ENCODE assay signal across 21 cellular contexts in genomic region chr1:18583326-18583941, GRCh38. TPM values are rescaled to one million over a fixed set of nuclear protein-coding genes. Genes with fewer than 3 reads are reported as not detected.
A peak's percentile ranks its signal among the peaks of the same experiment; 100 is the strongest.
DNase-seq lines count a peak whose midpoint lies in the region; ATAC-seq and TF ChIP-seq lines count a peak whose summit lies in the region.
"Had no signal": no experiment of that assay in that cellular context is flagged by ENCODE, and none has a peak within 500 bp of the region (broad histone marks: within the 10 kb centered on the region; RNA-seq: fewer than 3 reads in every experiment).

No MANE protein-coding gene starts in this region.

- peaks cover 22% of the 10 kb centered on the region for H3K4me1 ChIP-seq in Karpas-422 (ENCODE audit: low read length)
- no peaks in the 10 kb centered on the region for H3K4me1 ChIP-seq in colonic mucosa
- no peaks in the 10 kb centered on the region for H3K4me1 ChIP-seq in mucosa of descending colon (ENCODE audit: low read depth)
- H3K4me1 ChIP-seq in upper lobe of left lung = no peaks in the 10 kb centered on the region
- H3K4me1 ChIP-seq in smooth muscle cell (ENCODE audit: low read depth) = no peaks in the 10 kb centered on the region
- H3K4me1 ChIP-seq: Caco-2 had no signal

- ATAC-seq in mucosa of descending colon = peak; percentile 15
- ATAC-seq in upper lobe of left lung (ENCODE audit: low FRiP score in 2 of 2) = peak; percentile 30 to 62
- ATAC-seq in activated CD4-positive, CD25-positive, alpha-beta regulatory T cell treated with anti-CD3 and anti-CD28 coated beads, Interleukin-2, amount 50 U/mL, for 24 hours = no peak
- ATAC-seq: HCT116 had no signal

- H3K4me3 ChIP-seq in Karpas-422 (ENCODE audit: low read length) = no peak overlapping the region
- H3K4me3 ChIP-seq in colonic mucosa = no peak overlapping the region
- H3K4me3 ChIP-seq in mucosa of descending colon = no peak overlapping the region
- no peak overlapping the region for H3K4me3 ChIP-seq in upper lobe of left lung
- no peak overlapping the region for H3K4me3 ChIP-seq in smooth muscle cell

- H3K4me2 ChIP-seq in Karpas-422 (ENCODE audit: low read depth, low read length, poor library complexity, severe bottlenecking) (peak overlapping the region; percentile 41), smooth muscle cell (no peak overlapping the region)

- TF ChIP-seq CTCF in colonic mucosa (IDR thresholded peaks at IDR 0.05) (no peak), mucosa of descending colon (IDR thresholded peaks at IDR 0.05) (no peak), upper lobe of left lung (IDR thresholded peaks at IDR 0.05) (no peak), smooth muscle cell (IDR thresholded peaks at IDR 0.05; ENCODE audit: borderline replicate concordance, insufficient read depth, poor library complexity, severe bottlenecking) (no peak)

- TF ChIP-seq POLR2A in upper lobe of left lung (IDR thresholded peaks at IDR 0.05) = no peak

- H3F3A ChIP-seq in smooth muscle cell (ENCODE audit: low read depth) = no peaks in the 10 kb centered on the region

- H3K36me3 ChIP-seq in Karpas-422 (ENCODE audit: insufficient read depth, low read length) (no peaks in the 10 kb centered on the region), colonic mucosa (no peaks in the 10 kb centered on the region), mucosa of descending colon (ENCODE audit: low read depth) (no peaks in the 10 kb centered on the region), upper lobe of left lung (no peaks in the 10 kb centered on the region), smooth muscle cell (ENCODE audit: low read depth) (no peaks in the 10 kb centered on the region)

- no peaks in the 10 kb centered on the region for H3K9me3 ChIP-seq in Karpas-422 (ENCODE audit: low read length)
- H3K9me3 ChIP-seq in colonic mucosa = no peaks in the 10 kb centered on the region
- no peaks in the 10 kb centered on the region for H3K9me3 ChIP-seq in mucosa of descending colon
- no peaks in the 10 kb centered on the region for H3K9me3 ChIP-seq in upper lobe of left lung
- no peaks in the 10 kb centered on the region for H3K9me3 ChIP-seq in smooth muscle cell (replicated peaks; ENCODE audit: low read depth)
- H3K9me3 ChIP-seq: Caco-2 had no signal

- no peak for TF ChIP-seq EP300 in upper lobe of left lung (IDR thresholded peaks at IDR 0.05)

- no peaks in the 10 kb centered on the region; the same call in 1 of the 2 replicates for H4K20me1 ChIP-seq in Karpas-422 (ENCODE audit: insufficient read depth, low read depth, low read length)
- no peaks in the 10 kb centered on the region for H4K20me1 ChIP-seq in smooth muscle cell (ENCODE audit: low read depth)

- H3K27ac ChIP-seq in Karpas-422 (ENCODE audit: low read length) = no peak overlapping the region
- no peak overlapping the region for H3K27ac ChIP-seq in colonic mucosa
- no peak overlapping the region for H3K27ac ChIP-seq in upper lobe of left lung
- no peak overlapping the region for H3K27ac ChIP-seq in smooth muscle cell (ENCODE audit: low read depth)

- DNase-seq in Karpas-422 = peak; percentile 69
- DNase-seq in colonic mucosa = peak; percentile 22
- peak in 2 of 3 donors; percentile 11 to 60 for DNase-seq in mucosa of descending colon
- DNase-seq in upper lobe of left lung = peak in 1 of 2 donors; percentile 68
- DNase-seq in smooth muscle cell (lab: John Stamatoyannopoulos, UW; ENCODE audit: unreplicated experiment) = no peak
- DNase-seq in NCI-H82 treated with DMSO at 0.1 percent for 48 hours (lab: John Stamatoyannopoulos, UW; ENCODE audit: unreplicated experiment) = no peak
- DNase-seq: activated CD4-positive, alpha-beta T cell treated with anti-CD3 and anti-CD28 coated beads, Interleukin-2, amount 50 U/mL, for 1 hour; activated CD8-positive, alpha-beta memory T cell treated with anti-CD3 and anti-CD28 coated beads, Interleukin-2, amount 50 U/mL, for 48 hours; activated effector memory CD4-positive, alpha-beta T cell treated with Interleukin-2 at 50 U/mL for 16 hours; Caco-2; dermis blood vessel endothelial cell; Kasumi-1; NCI-H1105 treated with DMSO at 0.1 percent for 48 hours; NCI-H524; OCI-M1; SHP77 treated with DMSO at 0.1 percent for 48 hours had no signal

- no peaks in the 10 kb centered on the region for H3K9me2 ChIP-seq in Karpas-422 (replicated peaks; ENCODE audit: insufficient read depth, low read length)

- H3K27me3 ChIP-seq in Karpas-422 (ENCODE audit: low read length) = no peaks in the 10 kb centered on the region
- no peaks in the 10 kb centered on the region for H3K27me3 ChIP-seq in colonic mucosa
- no peaks in the 10 kb centered on the region for H3K27me3 ChIP-seq in upper lobe of left lung
- H3K27me3 ChIP-seq in smooth muscle cell (ENCODE audit: low read depth) = peaks cover 21% of the 10 kb centered on the region

- 74 to 79% methylated on average over 4 to 7 of the region's 7 CpGs for WGBS in upper lobe of left lung, 2 donors
- 80% methylated on average over 7 of the region's 7 CpGs for WGBS in smooth muscle cell (ENCODE audit: low lambda C conversion rate)

- H3K9ac ChIP-seq in Karpas-422 (ENCODE audit: low read length) = no peak overlapping the region
- no peak overlapping the region for H3K9ac ChIP-seq in colonic mucosa (ENCODE audit: low read depth in 2 of 2, low read length in 2 of 2)
- H3K9ac ChIP-seq in smooth muscle cell (ENCODE audit: low read depth) = no peak overlapping the region

- H2AFZ ChIP-seq in Karpas-422 (ENCODE audit: low read length) (no peak overlapping the region), smooth muscle cell (ENCODE audit: low read depth) (no peak overlapping the region)

- no peaks in the 10 kb centered on the region for H3K79me2 ChIP-seq in Karpas-422 (ENCODE audit: low read length)
- no peaks in the 10 kb centered on the region for H3K79me2 ChIP-seq in smooth muscle cell (ENCODE audit: low read depth)

- intact Hi-C loops in colonic mucosa (cut with DNase I) (no loop called here), mucosa of descending colon (cut with DNase I, micrococcal nuclease) (no loop called here)

RNA-seq across cellular contexts. Expression of gene PAX7, which starts 47.2 kb away (rescaled TPM):
- 0.07 TPM in 1 of 2 replicates, not detected in the other for total RNA-seq in Karpas-422 (2014; rRNA removed; shearing (Covaris generic); ENCODE audit: low replicate concordance)
- not detected for total RNA-seq in colonic mucosa
- not detected for total RNA-seq in mucosa of descending colon
- not detected for total RNA-seq in upper lobe of left lung
- total RNA-seq in smooth muscle cell = not detected in 2 replicates
- polyA plus RNA-seq in smooth muscle cell = not detected in 2 replicates
- total RNA-seq: bronchial epithelial cell, dermis blood vessel endothelial cell, lung microvascular endothelial cell, renal cortical epithelial cell had no signal

Comparison
In these comparisons a context has a peak if more than half of its experiments do, and no peak if none do; other contexts are left out.
1. DNase-seq: peak in Karpas-422 (single experiment), colonic mucosa (single experiment) and mucosa of descending colon (2 of 3); none in smooth muscle cell (single experiment) and NCI-H82 treated with DMSO at 0.1 percent for 48 hours (single experiment).
2. ATAC-seq: peak in mucosa of descending colon (single experiment) and upper lobe of left lung (2 of 2); none in activated CD4-positive, CD25-positive, alpha-beta regulatory T cell treated with anti-CD3 and anti-CD28 coated beads, Interleukin-2, amount 50 U/mL, for 24 hours (0 of 2).